9 cellular contexts compared by ENCODE assay signal in the genomic region with DNA sequence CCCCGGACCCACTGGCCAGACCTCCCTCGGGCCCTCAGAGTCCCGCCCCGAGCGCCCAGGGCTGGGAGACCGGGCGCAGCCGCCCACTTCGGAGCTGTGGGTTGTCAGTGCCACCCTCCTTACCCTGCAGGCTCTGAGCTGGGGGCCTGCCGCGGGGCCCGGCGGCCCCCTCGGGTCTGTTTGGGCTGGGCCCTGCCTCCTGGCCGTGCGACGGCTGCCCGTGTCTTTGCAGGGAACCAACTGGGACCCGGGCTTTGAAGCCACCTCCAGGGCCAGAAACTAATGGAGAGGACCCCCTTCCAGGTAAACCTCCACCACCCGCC. TPM values are rescaled to one million over a fixed set of nuclear protein-coding genes. Genes with fewer than 3 reads are reported as not detected.
A peak's percentile ranks its signal among the peaks of the same experiment; 100 is the strongest.
DNase-seq lines count a peak whose midpoint lies in the region; ATAC-seq and TF ChIP-seq lines count a peak whose summit lies in the region.
"Had no signal": no experiment of that assay in that cellular context is flagged by ENCODE, and none has a peak within 500 bp of the region (broad histone marks: within the 10 kb centered on the region; RNA-seq: fewer than 3 reads in every experiment).

No MANE protein-coding gene starts in this region.

- POLR2A ChIA-PET in Caco-2 (lab: Charles Lee): interaction anchor here (0.9 to 1.4 kb wide), 3 partner anchors 9 to 14 kb away, joined by 4 to 8 read pairs (median 4); partner anchors contain the start of genes NTN3 and TBC1D24
- POLR2A ChIA-PET in IMR-90 (lab: Charles Lee; ENCODE audit: unreplicated experiment): no interaction called here

- WGBS in IMR-90 (ENCODE audit: extremely low coverage in 2 of 2, insufficient read length in 1 of 2), 2 experiments: 0% methylated on average over 2 of the region's 20 CpGs; no CpG with 5 or more reads in 1 of the 2 experiments

- no peak overlapping the region; the same call in 1 of the 2 replicates for H3K27ac ChIP-seq in IMR-90 (ENCODE audit: insufficient read depth, low read length)
- H3K27ac ChIP-seq in coronary artery: no peak overlapping the region
- H3K27ac ChIP-seq in osteoblast (ENCODE audit: low read depth, low read length): no peak overlapping the region

- H4K8ac ChIP-seq in IMR-90 (ENCODE audit: low read depth in 2 of 2, low read length in 2 of 2): peak overlapping the region in 1 of 2 experiments; percentile 60; a peak in 1 of 4 replicates

- no peak overlapping the region for H2BK5ac ChIP-seq in IMR-90 (ENCODE audit: low read depth, low read length, poor library complexity, severe bottlenecking)

- H3K4me2 ChIP-seq in IMR-90 (ENCODE audit: low read depth, low read length) (peak overlapping the region; percentile 53), osteoblast (ENCODE audit: insufficient read depth, low read length) (peak overlapping the region; percentile 97)

- no peaks in the 10 kb centered on the region for H3K9me3 ChIP-seq in Caco-2
- H3K9me3 ChIP-seq in IMR-90 (ENCODE audit: control insufficient read depth, insufficient read depth, low read length): no peaks in the 10 kb centered on the region
- H3K9me3 ChIP-seq in osteoblast (ENCODE audit: low read depth, low read length): no peaks in the 10 kb centered on the region

- H3K36me3 ChIP-seq in Caco-2 (ENCODE audit: control insufficient read depth, insufficient read depth, low read length): no peaks in the 10 kb centered on the region; the same call in 1 of the 2 replicates
- H3K36me3 ChIP-seq in IMR-90 (ENCODE audit: control insufficient read depth, insufficient read depth, low read length): peaks cover 14% of the 10 kb centered on the region
- peaks cover 22% of the 10 kb centered on the region for H3K36me3 ChIP-seq in osteoblast (ENCODE audit: insufficient read depth, low read length)

- no peaks in the 10 kb centered on the region for H3K9me3 Mint-ChIP-seq in Caco-2 (ENCODE audit: unreplicated experiment)

- no peak overlapping the region for H3K4ac ChIP-seq in IMR-90 (ENCODE audit: low read depth, low read length)

- H3K79me1 ChIP-seq in IMR-90 (ENCODE audit: low read depth in 1 of 2, low read length in 2 of 2): peaks cover 3 to 42% of the 10 kb centered on the region in 2 experiments; a peak in 1 of 4 replicates

- no TSS peak for BruUV-seq in Caco-2 (replicated peaks; lab: Mats Ljungman, UMichigan)
- BruUV-seq in IMR-90 (replicated peaks; lab: Mats Ljungman, UMichigan): no TSS peak

- no peaks in the 10 kb centered on the region for H3K27me3 ChIP-seq in Caco-2 (replicated peaks; ENCODE audit: control insufficient read depth, insufficient read depth, low read length)
- H3K27me3 ChIP-seq in IMR-90 (ENCODE audit: control insufficient read depth, insufficient read depth, low read length): no peaks in the 10 kb centered on the region
- no peaks in the 10 kb centered on the region for H3K27me3 ChIP-seq in osteoblast (ENCODE audit: insufficient read depth, low read length)

- H3K79me2 ChIP-seq in osteoblast (ENCODE audit: insufficient read depth, low read length): no peaks in the 10 kb centered on the region

- intact Hi-C loops in Caco-2 (cut with micrococcal nuclease; ENCODE audit: unreplicated experiment) (no loop called here), IMR-90 (cut with micrococcal nuclease) (no loop called here)

- H4K20me1 ChIP-seq in IMR-90 (ENCODE audit: insufficient read depth, low read length): no peaks in the 10 kb centered on the region; the same call in 1 of the 2 replicates
- H4K20me1 ChIP-seq in osteoblast (ENCODE audit: insufficient read depth, low read length): no peaks in the 10 kb centered on the region

- peaks cover 12% of the 10 kb centered on the region for H3K4me1 ChIP-seq in Caco-2
- peaks cover 7% of the 10 kb centered on the region; the same call in 1 of the 2 replicates for H3K4me1 ChIP-seq in IMR-90 (ENCODE audit: control insufficient read depth, insufficient read depth, low read length)
- peaks cover 8% of the 10 kb centered on the region for H3K4me1 ChIP-seq in osteoblast (ENCODE audit: insufficient read depth, low read length)

- TF ChIP-seq CTCF in Caco-2 (IDR thresholded peaks at IDR 0.05; ENCODE audit: insufficient read depth in 1 of 2, low read depth in 1 of 2, low read length in 1 of 2, severe bottlenecking in 1 of 2, unreplicated experiment in 1 of 2) (no peak), IMR-90 (conservative IDR thresholded peaks at IDR 0.05; ENCODE audit: low read depth, low read length) (no peak), coronary artery (IDR thresholded peaks at IDR 0.05) (no peak), osteoblast (IDR thresholded peaks at IDR 0.05; ENCODE audit: extremely low read depth, low read depth, low read length) (no peak), omental fat pad (IDR thresholded peaks at IDR 0.05) (no peak)

- H3K4me1 Mint-ChIP-seq in Caco-2 (ENCODE audit: low read depth, unreplicated experiment): peaks cover 9% of the 10 kb centered on the region

- no peak overlapping the region for H2BK15ac ChIP-seq in IMR-90 (ENCODE audit: low read depth, low read length)

- in situ Hi-C loops in IMR-90 (cut with MboI; ENCODE audit: low sequenced_read_pairs): no loop called here

- H3K56ac ChIP-seq in IMR-90 (ENCODE audit: extremely low read depth, insufficient read depth, low read length): no peak overlapping the region

- DNase-seq in Caco-2 (no peak), IMR-90 (no peak), coronary artery (ENCODE audit: low spot score) (no peak), osteoblast (ENCODE audit: insufficient read length, low spot score, missing footprints) (no peak), 8988T (no peak), NK-92 (lab: John Stamatoyannopoulos, UW; ENCODE audit: unreplicated experiment) (no peak), omental fat pad (ENCODE audit: low spot score) (no peak)
- DNase-seq: cortex of kidney had no signal

- peak overlapping the region; percentile 95 for H2AFZ ChIP-seq in IMR-90 (replicated peaks; ENCODE audit: low read length, poor library complexity)
- H2AFZ ChIP-seq in osteoblast (ENCODE audit: low read length): peak overlapping the region; percentile 56

- ATAC-seq in IMR-90 (ENCODE audit: low read depth): no peak
- ATAC-seq in activated CD4-positive, CD25-positive, alpha-beta regulatory T cell treated with anti-CD3 and anti-CD28 coated beads, Interleukin-2, amount 50 U/mL, for 24 hours: no peak
- no peak for ATAC-seq in omental fat pad (ENCODE audit: low FRiP score)

- H2BK120ac ChIP-seq in IMR-90 (ENCODE audit: low read depth, low read length): no peak overlapping the region

- H3K4me3 ChIP-seq in Caco-2 (ENCODE audit: low read depth, low read length): peak overlapping the region; percentile 44
- peak overlapping the region; percentile 49 for H3K4me3 ChIP-seq in IMR-90 (ENCODE audit: insufficient read depth, low read depth, low read length)
- peak overlapping the region; percentile 77 for H3K4me3 ChIP-seq in coronary artery
- peak overlapping the region; percentile 81 for H3K4me3 ChIP-seq in osteoblast (ENCODE audit: insufficient read depth, low read length)

- no peak for TF ChIP-seq RAD21 in IMR-90 (IDR thresholded peaks at IDR 0.05; ENCODE audit: low read length)

- CTCF ChIA-PET in Caco-2 (lab: Charles Lee): interaction anchor here (1.0 to 1.4 kb wide), 3 partner anchors 8 to 208 kb away, joined by 3 to 6 read pairs (median 3); no protein-coding TSS in a partner anchor
- CTCF ChIA-PET in IMR-90 (lab: Yijun Ruan, JAX): no interaction called here

- H3K18ac ChIP-seq in IMR-90 (ENCODE audit: low read depth, low read length): no peak overlapping the region

- peaks cover 70% of the 10 kb centered on the region for H3K36me3 Mint-ChIP-seq in Caco-2 (ENCODE audit: insufficient read depth, unreplicated experiment)

- no peaks in the 10 kb centered on the region; the same call in 1 of the 2 replicates for H3K9me1 ChIP-seq in IMR-90 (ENCODE audit: insufficient read depth, low read length)

- H2AK9ac ChIP-seq in IMR-90 (replicated peaks; ENCODE audit: low read depth, low read length, poor library complexity): peak overlapping the region; percentile 91

- no peak overlapping the region for H2BK20ac ChIP-seq in IMR-90 (ENCODE audit: low read depth, low read length)

- no peak for TF ChIP-seq POLR2A in IMR-90 (IDR thresholded peaks at IDR 0.05; ENCODE audit: low read depth, low read length)

- H3K14ac ChIP-seq in IMR-90 (replicated peaks; ENCODE audit: low read depth, low read length): no peak overlapping the region; the same call in 1 of the 2 replicates

- H3K27me3 Mint-ChIP-seq in Caco-2 (ENCODE audit: insufficient read depth, unreplicated experiment): no peaks in the 10 kb centered on the region

- no peak overlapping the region for H4K5ac ChIP-seq in IMR-90 (ENCODE audit: low read depth, low read length)

- dilution Hi-C loops in IMR-90 (cut with HindIII; ENCODE audit: low sequenced_read_pairs, unreplicated experiment): no loop called here

- no peak overlapping the region for H4K91ac ChIP-seq in IMR-90 (ENCODE audit: insufficient read depth, low read depth, low read length)

- H3K9ac ChIP-seq in IMR-90 (ENCODE audit: low read depth, low read length): peak overlapping the region; percentile 15; the same call in 1 of the 2 replicates

- no peak overlapping the region for H2AK5ac ChIP-seq in IMR-90 (ENCODE audit: low read depth, low read length)

- H3K23ac ChIP-seq in IMR-90 (ENCODE audit: low read depth, low read length): no peak overlapping the region

- H3K27ac Mint-ChIP-seq in Caco-2 (ENCODE audit: unreplicated experiment): peak overlapping the region; percentile 95

- H3K4me3 Mint-ChIP-seq in Caco-2 (ENCODE audit: unreplicated experiment): peak overlapping the region; percentile 95

RNA-seq across cellular contexts. Expression of gene TEDC2, which starts 0.4 kb away (rescaled TPM):
- total RNA-seq in Caco-2 (2022) (29.0 and 30.6 TPM in 2 replicates), IMR-90 (2012; rRNA removed) (3.6 TPM in 2 replicates), osteoblast (3.5 and 5.1 TPM in 2 replicates), omental fat pad (1 to 10 TPM in 1 of 4 donors, under 1 TPM in 1, not detected in 2; 0.50 to 1.1 TPM)
- 7.3 and 10.8 TPM in 2 replicates for polyA plus RNA-seq in IMR-90 (2012; rRNA removed)
- polyA plus RNA-seq in IMR-90 (2012; cell fraction: cytosol; rRNA removed): 5.2 and 6.1 TPM in 2 replicates
- polyA plus RNA-seq in IMR-90 (2012; cell fraction: nucleus; rRNA removed; ENCODE audit: low replicate concordance): 17.1 and 61.0 TPM in 2 replicates

RNA-seq across cellular contexts. Expression of gene NTN3, which starts 10.7 kb away (rescaled TPM):
- total RNA-seq in Caco-2 (2022) (0.30 and 0.39 TPM in 2 replicates), IMR-90 (2012; rRNA removed) (0.18 and 0.28 TPM in 2 replicates), osteoblast (under 0.01 and 0.36 TPM in 2 replicates), omental fat pad (under 1 TPM in 2 of 4 donors, not detected in 2; 0.28 to 0.44 TPM)
- 0.38 and 0.72 TPM in 2 replicates for polyA plus RNA-seq in IMR-90 (2012; rRNA removed)
- polyA plus RNA-seq in IMR-90 (2012; cell fraction: cytosol; rRNA removed): 0.44 and 0.96 TPM in 2 replicates
- polyA plus RNA-seq in IMR-90 (2012; cell fraction: nucleus; rRNA removed; ENCODE audit: low replicate concordance): 0.72 and 2.1 TPM in 2 replicates

RNA-seq across cellular contexts. Expression of gene TBC1D24, which starts 14.6 kb away (rescaled TPM):
- total RNA-seq in Caco-2 (2022): 20.8 and 22.6 TPM in 2 replicates
- 7.5 and 8.6 TPM in 2 replicates for total RNA-seq in IMR-90 (2012; rRNA removed)
- polyA plus RNA-seq in IMR-90 (2012; rRNA removed): 13.4 and 16.2 TPM in 2 replicates
- 6.5 and 11.7 TPM in 2 replicates for polyA plus RNA-seq in IMR-90 (2012; cell fraction: cytosol; rRNA removed)
- 28.4 and 53.0 TPM in 2 replicates for polyA plus RNA-seq in IMR-90 (2012; cell fraction: nucleus; rRNA removed; ENCODE audit: low replicate concordance)
- 15.9 and 16.6 TPM in 2 replicates for total RNA-seq in osteoblast
- 10 to 100 TPM; 10.4 to 19.4 (median 13.0) TPM for total RNA-seq in omental fat pad

RNA-seq across cellular contexts. Expression of gene CCNF, which starts 31.1 kb away (rescaled TPM):
- total RNA-seq in Caco-2 (2022) (48.7 and 52.4 TPM in 2 replicates), IMR-90 (2012; rRNA removed) (19.2 and 20.1 TPM in 2 replicates), osteoblast (6.9 and 7.4 TPM in 2 replicates), omental fat pad (1 to 10 TPM; 1.3 to 2.9 (median 2.5) TPM)
- 7.8 and 8.2 TPM in 2 replicates for polyA plus RNA-seq in IMR-90 (2012; rRNA removed)
- polyA plus RNA-seq in IMR-90 (2012; cell fraction: cytosol; rRNA removed): 5.4 and 6.1 TPM in 2 replicates
- 7.7 and 18.3 TPM in 2 replicates for polyA plus RNA-seq in IMR-90 (2012; cell fraction: nucleus; rRNA removed; ENCODE audit: low replicate concordance)

RNA-seq across cellular contexts. Expression of gene ATP6V0C, which starts 53.4 kb away (rescaled TPM):
- total RNA-seq in Caco-2 (2022) (200 and 204 TPM in 2 replicates), IMR-90 (2012; rRNA removed) (8.4 and 8.6 TPM in 2 replicates), osteoblast (18.8 and 22.7 TPM in 2 replicates), omental fat pad (100 to 1,000 TPM in 1 of 4 donors, 10 to 100 TPM in 3; 43.5 to 113 (median 67.9) TPM)
- polyA plus RNA-seq in IMR-90 (2012; rRNA removed): 107 and 108 TPM in 2 replicates
- 182 and 333 TPM in 2 replicates for polyA plus RNA-seq in IMR-90 (2012; cell fraction: cytosol; rRNA removed)
- 64.7 and 163 TPM in 2 replicates for polyA plus RNA-seq in IMR-90 (2012; cell fraction: nucleus; rRNA removed; ENCODE audit: low replicate concordance)
